In the genomic region with DNA sequence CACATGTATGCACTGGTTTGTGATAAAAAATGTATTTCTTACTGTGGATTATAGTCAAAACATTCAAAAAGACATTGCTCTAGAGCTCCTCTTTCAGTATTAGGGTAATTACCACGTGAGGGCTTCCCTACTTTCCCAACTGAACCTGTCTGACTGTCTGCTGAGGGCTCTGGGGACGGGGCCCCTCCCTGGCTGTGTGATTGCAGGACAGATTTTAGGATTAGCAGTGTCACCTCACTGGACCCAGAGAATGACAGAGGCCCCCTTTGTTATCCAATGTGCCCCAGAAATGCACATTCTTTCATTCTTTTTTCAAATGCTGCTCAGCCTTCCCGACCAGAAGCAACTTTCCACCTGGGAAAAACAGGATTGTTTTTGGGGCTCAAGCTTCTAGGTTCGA, we compare ENCODE assay signal across 20 cellular contexts. TPM values are rescaled to one million over a fixed set of nuclear protein-coding genes. Genes with fewer than 3 reads are reported as not detected.
DNase-seq lines count a peak whose midpoint lies in the region; ATAC-seq and TF ChIP-seq lines count a peak whose summit lies in the region.
"Had no signal": no experiment of that assay in that cellular context is flagged by ENCODE, and none has a peak within 500 bp of the region (broad histone marks: within the 10 kb centered on the region; RNA-seq: fewer than 3 reads in every experiment).

No MANE protein-coding gene starts in this region.

- no peak overlapping the region for H2BK120ac ChIP-seq in neuronal stem cell (ENCODE audit: low read depth, low read length)

- DNase-seq in NCI-H82 (lab: John Stamatoyannopoulos, UW) = peak; percentile 6
- no peak for DNase-seq in NCI-H82 treated with DMSO at 0.1 percent for 48 hours (lab: John Stamatoyannopoulos, UW; ENCODE audit: unreplicated experiment)
- peak; percentile 64 for DNase-seq in endodermal cell
- DNase-seq in stimulated activated CD8-positive, alpha-beta memory T cell treated with anti-CD3 and anti-CD28 coated beads, Interleukin-4, amount 100 ng/mL, for 48 hours = peak; percentile 10
- no peak for DNase-seq in activated T-cell treated with anti-CD3 and anti-CD28 coated beads, Interleukin-2, amount 50 U/mL, for 72 hours
- no peak for DNase-seq in neuronal stem cell (ENCODE audit: low spot score)
- DNase-seq: DND-41, H7, HFFc6, IMR-90, KG1, MM.1S, NCI-H2029, NCI-H2171, NCI-H226, NCI-H510A, SIG-M5 had no signal

- 54 to 58% methylated on average over 3 to 4 of the region's 4 CpGs for WGBS in endodermal cell (ENCODE audit: insufficient coverage in 1 of 2, insufficient read length in 1 of 2), 2 experiments
- WGBS in neuronal stem cell (ENCODE audit: extremely low coverage in 2 of 2, insufficient read length in 2 of 2, insufficient replicate concordance in 1 of 2), 2 donors = no CpG with 5 or more reads among the region's 4 CpGs

- H3K36me3 Mint-ChIP-seq in endodermal cell (ENCODE audit: low read depth) = no peaks in the 10 kb centered on the region
- no peaks in the 10 kb centered on the region for H3K36me3 Mint-ChIP-seq in activated T-cell treated with anti-CD3 and anti-CD28 coated beads, Interleukin-2, amount 50 U/mL, for 72 hours (ENCODE audit: insufficient read depth in 2 of 2)
- no peaks in the 10 kb centered on the region for H3K36me3 Mint-ChIP-seq in stimulated activated memory B cell treated with anti-CD40 and anti-IgM and Interleukin-4, amounts not matched to agents 10 μg/mL and 1 μg/mL and 100 μg/mL, for 72 hours

- no peaks in the 10 kb centered on the region for H3K79me1 ChIP-seq in neuronal stem cell (ENCODE audit: low read depth, low read length)

- no peak overlapping the region for H3K4me2 ChIP-seq in neuronal stem cell (ENCODE audit: insufficient read depth, low read length, poor library complexity, severe bottlenecking)

- H3K4ac ChIP-seq in neuronal stem cell (ENCODE audit: low read length) = no peak overlapping the region

- peaks cover 86% of the 10 kb centered on the region for H3K27me3 Mint-ChIP-seq in endodermal cell (ENCODE audit: insufficient read depth)
- peaks cover 75% of the 10 kb centered on the region for H3K27me3 Mint-ChIP-seq in activated T-cell treated with anti-CD3 and anti-CD28 coated beads, Interleukin-2, amount 50 U/mL, for 72 hours (ENCODE audit: low read depth)
- H3K27me3 Mint-ChIP-seq in stimulated activated memory B cell treated with anti-CD40 and anti-IgM and Interleukin-4, amounts not matched to agents 10 μg/mL and 1 μg/mL and 100 μg/mL, for 72 hours = peaks cover 67% of the 10 kb centered on the region

- no peak for ATAC-seq in activated T-cell treated with anti-CD3 and anti-CD28 coated beads, Interleukin-2, amount 50 U/mL, for 72 hours (replicated peaks in 1 of 2)
- ATAC-seq in stimulated activated memory B cell treated with anti-CD40 and anti-IgM and Interleukin-4, amounts not matched to agents 10 μg/mL and 1 μg/mL and 100 μg/mL, for 72 hours = no peak

- H3K9me3 Mint-ChIP-seq in endodermal cell = no peaks in the 10 kb centered on the region
- no peaks in the 10 kb centered on the region for H3K9me3 Mint-ChIP-seq in activated T-cell treated with anti-CD3 and anti-CD28 coated beads, Interleukin-2, amount 50 U/mL, for 72 hours
- no peaks in the 10 kb centered on the region for H3K9me3 Mint-ChIP-seq in stimulated activated memory B cell treated with anti-CD40 and anti-IgM and Interleukin-4, amounts not matched to agents 10 μg/mL and 1 μg/mL and 100 μg/mL, for 72 hours
- H3K9me3 Mint-ChIP-seq: HFFc6 had no signal

- no peak for TF ChIP-seq CTCF in endodermal cell (conservative IDR thresholded peaks at IDR 0.05)

- H3K27me3 ChIP-seq in HUES6 (ENCODE audit: control insufficient read depth, insufficient read depth, low read length) (peaks cover 78% of the 10 kb centered on the region), endodermal cell (ENCODE audit: control insufficient read depth, insufficient read depth, low read length, poor library complexity, severe bottlenecking) (peaks cover 95% of the 10 kb centered on the region), neuronal stem cell (ENCODE audit: control insufficient read depth in 3 of 3, insufficient read depth in 3 of 3, low read depth in 1 of 3, low read length in 3 of 3) (peaks cover 0 to 55% (median 17%) of the 10 kb centered on the region in 3 experiments)

- H2AFZ ChIP-seq in neuronal stem cell (ENCODE audit: low read length) = no peak overlapping the region

- H3K27ac ChIP-seq in HUES6 (ENCODE audit: low read depth, low read length) (no peak overlapping the region), endodermal cell (ENCODE audit: low read depth, low read length) (no peak overlapping the region), neuronal stem cell (replicated peaks; ENCODE audit: low read length) (no peak overlapping the region)
- H3K27ac ChIP-seq: SK-N-MC had no signal

- no peak overlapping the region for H2AK5ac ChIP-seq in neuronal stem cell (ENCODE audit: low read depth, low read length)

- no peak overlapping the region for H2BK12ac ChIP-seq in neuronal stem cell (ENCODE audit: low read length)

- H3K36me3 ChIP-seq in HUES6 (ENCODE audit: control insufficient read depth, insufficient read depth, low read length) (no peaks in the 10 kb centered on the region), endodermal cell (ENCODE audit: control insufficient read depth, insufficient read depth, low read length) (no peaks in the 10 kb centered on the region), neuronal stem cell (replicated peaks in 1 of 2; ENCODE audit: control insufficient read depth in 2 of 2, insufficient read depth in 2 of 2, low read length in 2 of 2) (no peaks in the 10 kb centered on the region)

- no peak overlapping the region for H3K4me3 Mint-ChIP-seq in endodermal cell
- no peak overlapping the region for H3K4me3 Mint-ChIP-seq in activated T-cell treated with anti-CD3 and anti-CD28 coated beads, Interleukin-2, amount 50 U/mL, for 72 hours
- no peak overlapping the region for H3K4me3 Mint-ChIP-seq in stimulated activated memory B cell treated with anti-CD40 and anti-IgM and Interleukin-4, amounts not matched to agents 10 μg/mL and 1 μg/mL and 100 μg/mL, for 72 hours
- H3K4me3 Mint-ChIP-seq: HFFc6 had no signal

- no peak overlapping the region for H2BK15ac ChIP-seq in neuronal stem cell (ENCODE audit: low read length)

- H3K23ac ChIP-seq in neuronal stem cell (ENCODE audit: low read depth, low read length, poor library complexity) = no peak overlapping the region

- H3K4me3 ChIP-seq in HUES6 (ENCODE audit: low read depth, low read length) (no peak overlapping the region), endodermal cell (ENCODE audit: low read length) (peak overlapping the region; percentile 30), neuronal stem cell (ENCODE audit: low read length in 2 of 2) (no peak overlapping the region)
- H3K4me3 ChIP-seq: SK-N-MC had no signal

- no peak overlapping the region for H4K8ac ChIP-seq in neuronal stem cell (ENCODE audit: low read depth, low read length)

- H3K9ac ChIP-seq in HUES6 (ENCODE audit: low read length) = peak overlapping the region; percentile 16
- H3K9ac ChIP-seq in endodermal cell (ENCODE audit: extremely low read depth, low read length, poor library complexity, severe bottlenecking) = no peak overlapping the region
- no peak overlapping the region for H3K9ac ChIP-seq in neuronal stem cell (ENCODE audit: low read depth, low read length, poor library complexity)

- H3K18ac ChIP-seq in neuronal stem cell (ENCODE audit: low read length) = no peak overlapping the region

- H3K27ac Mint-ChIP-seq in endodermal cell = no peak overlapping the region
- H3K27ac Mint-ChIP-seq in activated T-cell treated with anti-CD3 and anti-CD28 coated beads, Interleukin-2, amount 50 U/mL, for 72 hours = no peak overlapping the region
- no peak overlapping the region for H3K27ac Mint-ChIP-seq in stimulated activated memory B cell treated with anti-CD40 and anti-IgM and Interleukin-4, amounts not matched to agents 10 μg/mL and 1 μg/mL and 100 μg/mL, for 72 hours
- H3K27ac Mint-ChIP-seq: HFFc6 had no signal

- H3K14ac ChIP-seq in neuronal stem cell (ENCODE audit: low read length) = no peak overlapping the region

- peaks cover 31% of the 10 kb centered on the region for H3K4me1 ChIP-seq in HUES6 (ENCODE audit: control insufficient read depth, insufficient read depth, low read length)
- H3K4me1 ChIP-seq in endodermal cell (ENCODE audit: control insufficient read depth, insufficient read depth, low read length) = peaks cover 25% of the 10 kb centered on the region
- H3K4me1 ChIP-seq in neuronal stem cell (ENCODE audit: control insufficient read depth in 2 of 2, insufficient read depth in 1 of 2, low read depth in 1 of 2, low read length in 2 of 2) = peaks cover 0 to 8% of the 10 kb centered on the region in 2 donors

- H3K4me1 Mint-ChIP-seq in endodermal cell = peaks cover 36% of the 10 kb centered on the region
- peaks cover 16% of the 10 kb centered on the region for H3K4me1 Mint-ChIP-seq in activated T-cell treated with anti-CD3 and anti-CD28 coated beads, Interleukin-2, amount 50 U/mL, for 72 hours (ENCODE audit: low read depth)
- H3K4me1 Mint-ChIP-seq in stimulated activated memory B cell treated with anti-CD40 and anti-IgM and Interleukin-4, amounts not matched to agents 10 μg/mL and 1 μg/mL and 100 μg/mL, for 72 hours = peaks cover 14% of the 10 kb centered on the region

- no peak overlapping the region for H4K91ac ChIP-seq in neuronal stem cell (ENCODE audit: low read depth, low read length, poor library complexity)

- H3K9me3 ChIP-seq in HUES6 (ENCODE audit: control insufficient read depth, insufficient read depth, low read depth, low read length) (no peaks in the 10 kb centered on the region), endodermal cell (ENCODE audit: control insufficient read depth, low read length) (no peaks in the 10 kb centered on the region), neuronal stem cell (replicated peaks in 1 of 2; ENCODE audit: control insufficient read depth in 2 of 2, insufficient read depth in 1 of 2, low read depth in 1 of 2, low read length in 2 of 2) (no peaks in the 10 kb centered on the region)

- H2BK5ac ChIP-seq in neuronal stem cell (ENCODE audit: low read length) = no peak overlapping the region

RNA-seq across cellular contexts. Expression of a gene that starts 43.6 kb away (rescaled TPM):
- 10 to 100 TPM; 31.3 to 55.4 TPM for total RNA-seq in endodermal cell
- polyA plus RNA-seq in endodermal cell (2013, experiment 1 of 2) = 38.6 TPM
- 30.7 TPM for polyA plus RNA-seq in endodermal cell (2013, experiment 2 of 2)
- 10 to 100 TPM; 19.4 to 36.8 TPM for total RNA-seq in activated T-cell treated with anti-CD3 and anti-CD28 coated beads, Interleukin-2, amount 50 U/mL, for 72 hours
- 17.4 TPM for polyA plus RNA-seq in neuronal stem cell (2013, experiment 1 of 2)
- polyA plus RNA-seq in neuronal stem cell (2013, experiment 2 of 2) = 18.5 TPM

Comparison
In these comparisons a context has a peak if more than half of its experiments do, and no peak if none do; other contexts are left out.
1. DNase-seq: peak in NCI-H82 (single experiment), endodermal cell (single experiment) and stimulated activated CD8-positive, alpha-beta memory T cell treated with anti-CD3 and anti-CD28 coated beads, Interleukin-4, amount 100 ng/mL, for 48 hours (single experiment); none in NCI-H82 treated with DMSO at 0.1 percent for 48 hours (single experiment), activated T-cell treated with anti-CD3 and anti-CD28 coated beads, Interleukin-2, amount 50 U/mL, for 72 hours (0 of 2) and neuronal stem cell (single experiment).